In the genomic region with DNA sequence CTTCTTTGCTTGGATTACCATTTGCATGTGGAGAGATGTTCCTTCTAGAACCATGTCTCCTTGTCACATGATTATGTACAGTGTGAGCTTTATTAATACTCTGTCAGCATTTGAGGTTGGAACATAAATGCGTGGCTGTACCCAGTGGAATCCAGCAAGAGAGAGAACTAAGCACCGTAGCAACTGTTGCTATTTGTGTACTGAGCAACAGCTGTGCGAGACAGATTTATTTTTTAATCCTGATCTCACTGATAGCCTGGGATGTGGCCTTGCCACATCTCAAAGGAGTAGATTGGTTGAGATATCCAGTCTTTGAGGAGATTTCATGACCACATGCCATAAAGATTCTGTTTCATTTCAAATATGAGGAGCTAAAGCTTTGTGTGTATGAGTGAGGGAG, we compare ENCODE assay signal across 8 cellular contexts. TPM values are rescaled to one million over a fixed set of nuclear protein-coding genes. Genes with fewer than 3 reads are reported as not detected.
DNase-seq lines count a peak whose midpoint lies in the region; ATAC-seq, FAIRE-seq and TF ChIP-seq lines count a peak whose summit lies in the region.

No MANE protein-coding gene starts in this region.

- no peak overlapping the region for H3K27ac ChIP-seq in H9 (ENCODE audit: insufficient read length, low read depth, low read length)

- H3K27me3 ChIP-seq in H9 (ENCODE audit: insufficient read depth, low read length) = no peaks in the 10 kb centered on the region

- H3T11ph ChIP-seq in H9 (ENCODE audit: low read length) = no peak overlapping the region

- no peak overlapping the region for H4K5ac ChIP-seq in H9 (ENCODE audit: insufficient read length, low read depth, low read length)

- no peak overlapping the region for H4K8ac ChIP-seq in H9 (replicated peaks; ENCODE audit: insufficient read length, low read depth, low read length)

- peaks cover 12% of the 10 kb centered on the region for H3K79me1 ChIP-seq in H9 (ENCODE audit: insufficient read depth, low read depth, low read length, poor library complexity, severe bottlenecking)

- no peak overlapping the region for H4K91ac ChIP-seq in H9 (ENCODE audit: insufficient read length, low read depth, low read length)

- H3K9me3 Mint-ChIP-seq in WTC11 (peaks cover 5% of the 10 kb centered on the region), H9 (no peaks in the 10 kb centered on the region)

- H3K27me3 Mint-ChIP-seq in WTC11 (ENCODE audit: low read depth) (no peaks in the 10 kb centered on the region), H9 (ENCODE audit: low read depth) (no peaks in the 10 kb centered on the region)

- H2AFZ ChIP-seq in H9 (ENCODE audit: low read length) = no peak overlapping the region

- H3K4me3 Mint-ChIP-seq in WTC11 (no peak overlapping the region), H9 (no peak overlapping the region)

- H3K79me2 ChIP-seq in H9 (ENCODE audit: insufficient read depth, low read length) = peaks cover 9% of the 10 kb centered on the region; the same call in 1 of the 2 replicates

- no peak overlapping the region for H3K14ac ChIP-seq in H9 (ENCODE audit: insufficient read depth, low read length)

- FAIRE-seq in HTR-8/SVneo (lab: Jason Lieb, UNC) = peak; percentile 74

- H3K23ac ChIP-seq in H9 (ENCODE audit: insufficient read length, low read depth, low read length) = no peak overlapping the region

- TF ChIP-seq CTCF in WTC11 (IDR thresholded peaks at IDR 0.05) (no peak), H9 (conservative IDR thresholded peaks at IDR 0.05) (no peak)

- H3K36me3 Mint-ChIP-seq in WTC11 (peaks cover 13% of the 10 kb centered on the region), H9 (ENCODE audit: insufficient read depth in 1 of 3, low read depth in 3 of 3) (peaks cover 10 to 30% (median 22%) of the 10 kb centered on the region in 3 experiments; a peak in 6 of 7 replicates)

- H2BK20ac ChIP-seq in H9 (ENCODE audit: low read depth, low read length, poor library complexity, severe bottlenecking) = no peak overlapping the region

- H4K20me1 ChIP-seq in H9 (ENCODE audit: control insufficient read depth, insufficient read depth, insufficient read length) = no peaks in the 10 kb centered on the region

- CTCF ChIA-PET in WTC11 (lab: Charles Lee) = interaction anchor here (1.4 kb wide), 1 partner anchor 44 kb away, joined by 5 read pairs; the partner anchor contains the start of gene KIF1B

- H3K18ac ChIP-seq in H9 (ENCODE audit: insufficient read length, low read depth, low read length) = no peak overlapping the region

- no peaks in the 10 kb centered on the region for H3K9me3 ChIP-seq in H9 (ENCODE audit: control insufficient read depth, low read depth, low read length)

- POLR2A ChIA-PET in WTC11 (lab: Charles Lee) = no interaction called here

- intact Hi-C loops in left ventricle myocardium superior (cut with micrococcal nuclease) = no loop called here

- no peak overlapping the region for H3K56ac ChIP-seq in H9 (ENCODE audit: insufficient read length, low read depth, low read length)

- H3K27ac Mint-ChIP-seq in WTC11 = peak overlapping the region; percentile 11; the same call in 1 of the 2 replicates
- no peak overlapping the region for H3K27ac Mint-ChIP-seq in H9

- H2BK5ac ChIP-seq in H9 (ENCODE audit: insufficient read length, low read length) = no peak overlapping the region

- H3K4me1 Mint-ChIP-seq in WTC11 (no peaks in the 10 kb centered on the region), H9 (no peaks in the 10 kb centered on the region)

- DNase-seq in HTR-8/SVneo (ENCODE audit: insufficient read length, low spot score) = peak; percentile 24
- DNase-seq in WTC11 (ENCODE audit: low spot score) = no peak
- DNase-seq in left ventricle myocardium superior = no peak
- peak; percentile 44 for DNase-seq in smooth muscle cell of the brain vasculature (ENCODE audit: low read depth, low spot score)
- DNase-seq in H9 = no peak
- DNase-seq in activated CD4-positive, alpha-beta T cell treated with anti-CD3 and anti-CD28 coated beads for 1 hour = no peak
- no peak for DNase-seq in stimulated activated CD8-positive, alpha-beta memory T cell treated with anti-CD3 and anti-CD28 coated beads, Interleukin-4, amount 100 ng/mL, for 48 hours

- H2BK120ac ChIP-seq in H9 (ENCODE audit: low read depth, low read length, poor library complexity, severe bottlenecking) = no peak overlapping the region

- no peak overlapping the region for H3K9ac ChIP-seq in H9 (ENCODE audit: extremely low read depth, insufficient read length, low read length)

- no peak for ATAC-seq in WTC11
- ATAC-seq in left ventricle myocardium superior = peak; percentile 93
- ATAC-seq in GM18511 (IDR thresholded peaks at IDR 0.05; ENCODE audit: unreplicated experiment) = no peak

- H3K4me1 ChIP-seq in H9 (ENCODE audit: insufficient read depth, low read length) = no peaks in the 10 kb centered on the region

- no peak overlapping the region for H2AK5ac ChIP-seq in H9 (ENCODE audit: insufficient read length, low read length)

- H3K23me2 ChIP-seq in H9 (ENCODE audit: insufficient read length, low read depth, low read length, poor library complexity, severe bottlenecking) = no peaks in the 10 kb centered on the region

- H2BK15ac ChIP-seq in H9 (ENCODE audit: low read depth, low read length) = no peak overlapping the region

- H3K4ac ChIP-seq in H9 (ENCODE audit: low read depth, low read length) = no peak overlapping the region

- WGBS in H9 (ENCODE audit: extremely low coverage, insufficient read length, low lambda C conversion rate) = no CpG with 5 or more reads among the region's 3 CpGs

- H3K4me2 ChIP-seq in H9 (ENCODE audit: insufficient read depth, insufficient read length, low read length) = no peak overlapping the region

- H2BK12ac ChIP-seq in H9 (ENCODE audit: insufficient read length, low read depth, low read length) = no peak overlapping the region

TF ChIP-seq in WTC11, 78 proteins besides CTCF, POLR2A, EP300 and RAD21 (continues in another document):
- TF ChIP-seq ZNF396 (CRISPR knock-in tag; IDR thresholded peaks at IDR 0.05; ENCODE audit: borderline replicate concordance) (no peak), EMX1 (CRISPR knock-in tag; IDR thresholded peaks at IDR 0.05) (no peak), ZNF532 (CRISPR knock-in tag; IDR thresholded peaks at IDR 0.05; ENCODE audit: borderline replicate concordance) (no peak), RORB (CRISPR knock-in tag; IDR thresholded peaks at IDR 0.05) (no peak)
- TF ChIP-seq, protein P1, sequence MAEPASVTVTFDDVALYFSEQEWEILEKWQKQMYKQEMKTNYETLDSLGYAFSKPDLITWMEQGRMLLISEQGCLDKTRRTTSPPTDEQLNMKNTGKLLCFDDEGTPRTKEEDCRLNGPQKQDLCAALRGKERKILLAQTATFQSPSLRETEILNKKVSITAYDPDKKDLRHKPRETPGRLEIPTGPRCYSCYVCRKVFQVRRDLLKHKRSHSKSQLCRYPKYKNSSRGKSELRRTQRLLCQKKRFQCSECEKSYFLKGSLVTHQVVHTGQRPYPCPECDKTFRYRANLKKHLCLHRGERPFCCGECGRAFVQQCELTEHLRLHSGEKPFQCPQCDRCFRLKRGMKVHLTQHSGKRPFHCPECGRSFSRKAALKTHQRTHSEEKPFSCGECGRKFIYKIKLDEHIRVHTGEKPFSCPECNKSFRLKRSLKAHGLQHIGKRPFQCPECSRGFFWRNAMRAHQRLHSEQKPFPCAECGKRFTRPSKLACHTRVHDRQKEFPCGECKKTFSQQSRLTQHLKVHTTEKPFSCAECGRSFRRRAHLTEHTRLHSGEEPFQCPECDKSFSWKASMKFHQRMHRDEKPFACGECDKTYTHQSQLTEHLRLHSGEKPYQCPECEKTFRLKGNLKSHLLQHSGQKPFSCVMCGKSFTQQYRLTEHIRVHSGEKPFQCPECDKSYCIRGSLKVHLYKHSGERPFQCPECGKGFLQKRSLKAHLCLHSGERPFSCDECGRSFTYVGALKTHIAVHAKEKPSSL (CRISPR knock-in tag; conservative IDR thresholded peaks at IDR 0.05) = no peak

RNA-seq across cellular contexts. Expression of gene KIF1B, which starts 43.4 kb away (rescaled TPM):
- total RNA-seq in WTC11 (2021) (63.1 to 70.1 TPM (median 64.9 TPM) in 3 replicates), left ventricle myocardium superior (69.3 TPM), H9 (2021) (55.3 and 57.7 TPM in 2 replicates)

Comparison
In these comparisons a context has a peak if more than half of its experiments do, and no peak if none do; other contexts are left out.
1. DNase-seq: peak in HTR-8/SVneo (single experiment) and smooth muscle cell of the brain vasculature (single experiment); none in WTC11 (single experiment), left ventricle myocardium superior (single experiment), H9 (single experiment), activated CD4-positive, alpha-beta T cell treated with anti-CD3 and anti-CD28 coated beads for 1 hour (single experiment) and stimulated activated CD8-positive, alpha-beta memory T cell treated with anti-CD3 and anti-CD28 coated beads, Interleukin-4, amount 100 ng/mL, for 48 hours (single experiment).